Comparison of ENCODE assay signal across 9 cellular contexts in genomic region chr17:61551255-61551742, GRCh38. TPM values are rescaled to one million over a fixed set of nuclear protein-coding genes. Genes with fewer than 3 reads are reported as not detected.
DNase-seq lines count a peak whose midpoint lies in the region; ATAC-seq and TF ChIP-seq lines count a peak whose summit lies in the region.
"Had no signal": no experiment of that assay in that cellular context is flagged by ENCODE, and none has a peak within 500 bp of the region (broad histone marks: within the 10 kb centered on the region; RNA-seq: fewer than 3 reads in every experiment).

No MANE protein-coding gene starts in this region.

- CTCF ChIA-PET in OCI-LY7 (lab: Charles Lee; ENCODE audit: unreplicated experiment) = no interaction called here

- no peaks in the 10 kb centered on the region for H4K20me1 ChIP-seq in OCI-LY7 (ENCODE audit: insufficient read depth, low read length)

- intact Hi-C loops in OCI-LY7 (cut with micrococcal nuclease; ENCODE audit: unreplicated experiment) = loop anchor here (1.0 kb wide), 1 partner anchor 134 kb away; no protein-coding TSS in a partner anchor

- no peak overlapping the region for H3K4me2 ChIP-seq in OCI-LY7 (ENCODE audit: low read length)

- DNase-seq in BE2C (no peak), H7 (peak; percentile 48), OCI-LY7 (ENCODE audit: low spot score) (peak; percentile 58), epithelial cell of esophagus (ENCODE audit: low read depth) (peak; percentile 45), pons (ENCODE audit: low spot score) (peak; percentile 30)

- TF ChIP-seq CTCF in BE2C (IDR thresholded peaks at IDR 0.05; ENCODE audit: low read depth, low read length) = peak; percentile 77
- TF ChIP-seq CTCF in OCI-LY7 (conservative IDR thresholded peaks at IDR 0.05; ENCODE audit: low read length) = peak; percentile 90
- peak; percentile 66 for TF ChIP-seq CTCF in epithelial cell of esophagus (IDR thresholded peaks at IDR 0.05; ENCODE audit: insufficient read depth, low read depth, low read length, missing control alignments)

- BruUV-seq in OCI-LY7 (replicated peaks; lab: Mats Ljungman, UMichigan) = no TSS peak

- H3K4me1 Mint-ChIP-seq in stimulated activated memory B cell treated with anti-CD40 and anti-IgM and Interleukin-4, amounts not matched to agents 10 μg/mL and 1 μg/mL and 100 μg/mL, for 72 hours = no peaks in the 10 kb centered on the region

- H3K36me3 ChIP-seq in BE2C = no peaks in the 10 kb centered on the region
- H3K36me3 ChIP-seq in H7 (replicated peaks; ENCODE audit: control insufficient read depth, insufficient read depth, low read length) = no peaks in the 10 kb centered on the region
- H3K36me3 ChIP-seq in OCI-LY7 (ENCODE audit: insufficient read depth, low read length) = no peaks in the 10 kb centered on the region

- H3K27me3 Mint-ChIP-seq in stimulated activated memory B cell treated with anti-CD40 and anti-IgM and Interleukin-4, amounts not matched to agents 10 μg/mL and 1 μg/mL and 100 μg/mL, for 72 hours = peaks cover 70% of the 10 kb centered on the region

- no peak overlapping the region for H3K27ac Mint-ChIP-seq in stimulated activated memory B cell treated with anti-CD40 and anti-IgM and Interleukin-4, amounts not matched to agents 10 μg/mL and 1 μg/mL and 100 μg/mL, for 72 hours

- H2AFZ ChIP-seq in OCI-LY7 (ENCODE audit: low read length) = peak overlapping the region; percentile 74; the same call in 1 of the 2 replicates

- no peak overlapping the region for H3K27ac ChIP-seq in OCI-LY7 (ENCODE audit: low read depth, low read length, poor library complexity, severe bottlenecking)

- POLR2A ChIA-PET in OCI-LY7 (lab: Charles Lee) = interaction anchor here (0.5 to 0.9 kb wide), 2 partner anchors 14 to 28 kb away, joined by 3 read pairs; no protein-coding TSS in a partner anchor

- H3K9me3 ChIP-seq in BE2C = no peaks in the 10 kb centered on the region
- no peaks in the 10 kb centered on the region for H3K9me3 ChIP-seq in OCI-LY7 (ENCODE audit: low read length)

- peaks cover 2% of the 10 kb centered on the region for H3K9me3 Mint-ChIP-seq in stimulated activated memory B cell treated with anti-CD40 and anti-IgM and Interleukin-4, amounts not matched to agents 10 μg/mL and 1 μg/mL and 100 μg/mL, for 72 hours

- no peaks in the 10 kb centered on the region for H3K9me2 ChIP-seq in OCI-LY7 (ENCODE audit: insufficient read depth, low read length)

- no peaks in the 10 kb centered on the region for H3K27me3 ChIP-seq in BE2C
- no peaks in the 10 kb centered on the region for H3K27me3 ChIP-seq in H7 (ENCODE audit: control insufficient read depth, insufficient read depth, low read length)

- no peak overlapping the region for H3K4me3 ChIP-seq in BE2C (ENCODE audit: low read depth, low read length)
- H3K4me3 ChIP-seq in H7 (ENCODE audit: insufficient read depth, low read depth, low read length) = no peak overlapping the region
- no peak overlapping the region for H3K4me3 ChIP-seq in OCI-LY7 (ENCODE audit: low read depth, low read length, poor library complexity, severe bottlenecking)
- no peak overlapping the region for H3K4me3 ChIP-seq in epithelial cell of esophagus (ENCODE audit: low read length)

- H3K4me1 ChIP-seq in BE2C (peaks cover 6% of the 10 kb centered on the region), OCI-LY7 (ENCODE audit: insufficient read depth, low read length, poor library complexity, severe bottlenecking) (peaks cover 42% of the 10 kb centered on the region)

- no peak overlapping the region for H3K4me3 Mint-ChIP-seq in stimulated activated memory B cell treated with anti-CD40 and anti-IgM and Interleukin-4, amounts not matched to agents 10 μg/mL and 1 μg/mL and 100 μg/mL, for 72 hours

- no peaks in the 10 kb centered on the region for H3K36me3 Mint-ChIP-seq in stimulated activated memory B cell treated with anti-CD40 and anti-IgM and Interleukin-4, amounts not matched to agents 10 μg/mL and 1 μg/mL and 100 μg/mL, for 72 hours

- no peak for ATAC-seq in stimulated activated memory B cell treated with anti-CD40 and anti-IgM and Interleukin-4, amounts not matched to agents 10 μg/mL and 1 μg/mL and 100 μg/mL, for 72 hours
- ATAC-seq in GM19023 (IDR thresholded peaks at IDR 0.05; ENCODE audit: unreplicated experiment) = no peak
- no peak for ATAC-seq in GM21447 (IDR thresholded peaks at IDR 0.05; ENCODE audit: unreplicated experiment)

- no peaks in the 10 kb centered on the region for H3K79me2 ChIP-seq in OCI-LY7 (ENCODE audit: insufficient read depth, low read depth, low read length)

RNA-seq across cellular contexts. Expression of gene NACA2, which starts 39.7 kb away (rescaled TPM):
- polyA plus RNA-seq in BE2C (2012; ENCODE audit: insufficient read depth, insufficient read length, low read depth) = 2.6 TPM
- total RNA-seq in H7 (2014; rRNA removed; shearing (Covaris generic)) = not detected in 2 replicates
- 0.23 TPM in 1 of 2 replicates, not detected in the other for total RNA-seq in OCI-LY7 (2014; rRNA removed; shearing (Covaris generic))
- total RNA-seq in OCI-LY7 (2022) = not detected in 2 replicates
- total RNA-seq: temporal lobe had no signal
